ENCODE assay signal across 9 cellular contexts in the genomic region with DNA sequence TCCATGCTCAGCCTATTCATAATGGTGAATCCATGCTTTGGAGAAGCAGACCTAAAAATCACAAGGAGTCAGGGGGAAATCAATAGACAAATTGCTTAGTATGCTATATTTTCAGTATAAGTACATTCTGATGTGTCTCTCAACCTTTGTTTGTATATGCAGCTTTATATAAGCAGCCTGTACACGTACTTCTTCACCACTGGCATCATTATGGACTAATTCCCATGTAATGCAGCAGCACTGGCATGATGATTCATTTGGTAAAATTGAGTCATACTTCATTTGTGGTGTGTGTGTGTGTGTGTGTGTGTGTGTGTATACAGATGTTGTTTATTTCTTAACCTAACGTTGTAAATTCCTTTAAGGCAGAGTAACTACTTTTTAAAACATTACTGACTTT. TPM values are rescaled to one million over a fixed set of nuclear protein-coding genes. Genes with fewer than 3 reads are reported as not detected.
A peak's percentile ranks its signal among the peaks of the same experiment; 100 is the strongest.
DNase-seq lines count a peak whose midpoint lies in the region; TF ChIP-seq lines count a peak whose summit lies in the region.
"Had no signal": no experiment of that assay in that cellular context is flagged by ENCODE, and none has a peak within 500 bp of the region (broad histone marks: within the 10 kb centered on the region; RNA-seq: fewer than 3 reads in every experiment).

No MANE protein-coding gene starts in this region.

- DNase-seq in GM04503 (ENCODE audit: low read depth) (peak; percentile 81), OCI-M1 (lab: John Stamatoyannopoulos, UW) (peak; percentile 10), epithelial cell of esophagus (ENCODE audit: low read depth) (peak; percentile 96), mesendoderm (no peak), thyroid gland (no peak)
- no peak for DNase-seq in effector CD4-positive, alpha-beta T cell
- no peak for DNase-seq in activated CD8-positive, alpha-beta memory T cell treated with anti-CD3 and anti-CD28 coated beads, Interleukin-2, amount 50 U/mL, for 4 hours
- DNase-seq: NCI-H187 treated with DMSO at 0.1 percent for 48 hours had no signal

- H3K27me3 ChIP-seq in rectal smooth muscle tissue (ENCODE audit: control insufficient read depth, insufficient read depth, low read length) = no peaks in the 10 kb centered on the region
- H3K27me3 ChIP-seq in mesendoderm (ENCODE audit: insufficient read depth, low read length, poor library complexity) = no peaks in the 10 kb centered on the region
- H3K27me3 ChIP-seq in thyroid gland = no peaks in the 10 kb centered on the region

- H3K4ac ChIP-seq in mesendoderm (ENCODE audit: low read depth, low read length) = no peak overlapping the region

- no peak overlapping the region for H4K8ac ChIP-seq in mesendoderm (ENCODE audit: low read depth, low read length)

- intact Hi-C loops in thyroid gland (cut with DNase I) = no loop called here

- H3K18ac ChIP-seq in mesendoderm (ENCODE audit: low read length) = no peak overlapping the region

- H3K27ac ChIP-seq in rectal smooth muscle tissue (ENCODE audit: low read depth, low read length) (peak overlapping the region; percentile 86), mesendoderm (ENCODE audit: low read depth, low read length) (no peak overlapping the region), thyroid gland (no peak overlapping the region)

- no peak for TF ChIP-seq POLR2A in thyroid gland (IDR thresholded peaks at IDR 0.05)

- H3K9me3 ChIP-seq in thyroid gland = no peaks in the 10 kb centered on the region

- no peak overlapping the region for H2AK5ac ChIP-seq in mesendoderm (ENCODE audit: low read length)

- H3K79me2 ChIP-seq in mesendoderm (ENCODE audit: control insufficient read depth, insufficient read depth, low read length) = no peaks in the 10 kb centered on the region

- H3K23ac ChIP-seq in mesendoderm (ENCODE audit: low read length) = no peak overlapping the region

- H3K36me3 ChIP-seq in rectal smooth muscle tissue (ENCODE audit: control insufficient read depth, insufficient read depth, low read length) (peaks cover 15% of the 10 kb centered on the region), mesendoderm (ENCODE audit: control insufficient read depth, insufficient read depth, low read length) (no peaks in the 10 kb centered on the region), thyroid gland (no peaks in the 10 kb centered on the region)

- H4K5ac ChIP-seq in mesendoderm (ENCODE audit: low read length) = no peak overlapping the region

- H3K4me2 ChIP-seq in mesendoderm (ENCODE audit: low read length) = no peak overlapping the region

- H3K4me1 ChIP-seq in rectal smooth muscle tissue (ENCODE audit: control insufficient read depth, insufficient read depth, low read length) = peaks cover 20% of the 10 kb centered on the region
- no peaks in the 10 kb centered on the region for H3K4me1 ChIP-seq in mesendoderm (ENCODE audit: control insufficient read depth, low read depth, low read length)
- H3K4me1 ChIP-seq in thyroid gland = no peaks in the 10 kb centered on the region

- no peak overlapping the region for H3K9ac ChIP-seq in rectal smooth muscle tissue (ENCODE audit: low read length)
- no peak overlapping the region for H3K9ac ChIP-seq in mesendoderm (ENCODE audit: low read length)

- no peak overlapping the region for H2BK120ac ChIP-seq in mesendoderm (ENCODE audit: low read depth, low read length)

- H2BK5ac ChIP-seq in mesendoderm (ENCODE audit: low read length) = no peak overlapping the region

- H2BK15ac ChIP-seq in mesendoderm (replicated peaks; ENCODE audit: low read depth) = no peak overlapping the region

- TF ChIP-seq CTCF in epithelial cell of esophagus (IDR thresholded peaks at IDR 0.05; ENCODE audit: insufficient read depth, low read depth, low read length, missing control alignments) (no peak), thyroid gland (IDR thresholded peaks at IDR 0.05) (no peak)

- H3K4me3 ChIP-seq in epithelial cell of esophagus (ENCODE audit: low read length) = no peak overlapping the region
- no peak overlapping the region for H3K4me3 ChIP-seq in rectal smooth muscle tissue (ENCODE audit: low read length)
- H3K4me3 ChIP-seq in mesendoderm (ENCODE audit: low read length) = no peak overlapping the region
- no peak overlapping the region for H3K4me3 ChIP-seq in thyroid gland (replicated peaks in 1 of 3)

- no peak overlapping the region for H3K56ac ChIP-seq in mesendoderm (ENCODE audit: low read length)

- WGBS in mesendoderm (ENCODE audit: extremely low coverage, insufficient coverage, low lambda C conversion rate) = no CpG with 5 or more reads among the region's 2 CpGs
- WGBS in thyroid gland, 2 donors = 72 to 85% methylated on average over 2 of the region's 2 CpGs

- H3K79me1 ChIP-seq in mesendoderm (ENCODE audit: low read length) = no peaks in the 10 kb centered on the region

RNA-seq across cellular contexts. Expression of a gene that starts 10.9 kb away (rescaled TPM):
- polyA plus RNA-seq in mesendoderm (2013, experiment 1 of 2) = 17.0 TPM
- 16.5 TPM for polyA plus RNA-seq in mesendoderm (2013, experiment 2 of 2)
- total RNA-seq in thyroid gland = 10 to 100 TPM; 20.1 to 22.9 (median 21.1) TPM

RNA-seq across cellular contexts. Expression of a gene that starts 59.4 kb away (rescaled TPM):
- polyA plus RNA-seq in mesendoderm (2013, experiment 1 of 2) = 0.38 TPM
- polyA plus RNA-seq in mesendoderm (2013, experiment 2 of 2) = 0.45 TPM
- 1 to 10 TPM; 2.0 to 4.2 (median 2.5) TPM for total RNA-seq in thyroid gland

Comparison
In these comparisons a context has a peak if more than half of its experiments do, and no peak if none do; other contexts are left out.
1. DNase-seq: peak in GM04503 (single experiment), OCI-M1 (single experiment) and epithelial cell of esophagus (single experiment); none in effector CD4-positive, alpha-beta T cell (single experiment), mesendoderm (single experiment), activated CD8-positive, alpha-beta memory T cell treated with anti-CD3 and anti-CD28 coated beads, Interleukin-2, amount 50 U/mL, for 4 hours (single experiment) and thyroid gland (0 of 2).